Comparison of ENCODE assay signal across 8 cellular contexts in genomic region chr12:53625946-53626701, GRCh38. TPM values are rescaled to one million over a fixed set of nuclear protein-coding genes. Genes with fewer than 3 reads are reported as not detected.
DNase-seq lines count a peak whose midpoint lies in the region; ATAC-seq, FAIRE-seq and TF ChIP-seq lines count a peak whose summit lies in the region.

TSS of gene ATF7 (minus strand) at chr12:53626382. CDS start at chr12:53601000, 25,382 bp downstream.

- in situ Hi-C loops in HepG2 (cut with HindIII; ENCODE audit: extremely low pct_ligation_motif_present, low pct_unique_long_range_greater_than_20kb), result loop anchor here (5.0 kb wide), 1 partner anchor 51 kb away; the partner anchor contains the start of gene ATP5MC2

- H3K27me3 ChIP-seq in HepG2 (ENCODE audit: control insufficient read depth in 1 of 2, insufficient read depth in 2 of 2, low read length in 2 of 2), result no peaks in the 10 kb centered on the region; a peak in 1 of 5 replicates

- H3K36me3 ChIP-seq in HepG2 (replicated peaks in 1 of 2; ENCODE audit: control insufficient read depth in 1 of 2, insufficient read depth in 2 of 2, low read length in 2 of 2), result no peaks in the 10 kb centered on the region

- peak within 1 kb of the TSS; percentile 71 for H2AFZ ChIP-seq in HepG2 (ENCODE audit: low read length)

- peak within 1 kb of the TSS; percentile 96 for H3K4me2 ChIP-seq in HepG2 (ENCODE audit: low read depth, low read length)

- intact Hi-C loops in CD14-positive monocyte (cut with micrococcal nuclease) (loop anchor here (2.0 to 10.0 kb wide), 3 partner anchors 49 kb away; partner anchors contain the start of gene ATP5MC2 (in 1 of the 2)), HepG2 (cut with micrococcal nuclease; ENCODE audit: unreplicated experiment) (loop anchor here (1.0 kb wide), 1 partner anchor 50 kb away; the partner anchor contains the start of gene ATP5MC2)

- peak within 1 kb of the TSS; percentile 91 to 100 (median 98) for H3K27ac Mint-ChIP-seq in CD14-positive monocyte

- under 1% methylated on average over 34 of the region's 48 CpGs for WGBS in HepG2 (ENCODE audit: low lambda C conversion rate)

- CTCF ChIA-PET in HepG2 (lab: Yijun Ruan, JAX; ENCODE audit: low intra/inter-chr PET ratio, low total read pairs), result interaction anchor here (1.2 kb wide), 1 partner anchor 50 kb away, joined by 3 read pairs; the partner anchor contains the start of gene ATP5MC2

- H3K4me1 ChIP-seq in HepG2 (ENCODE audit: insufficient read depth, low read length), result peaks cover 28% of the 10 kb centered on the region

- ATAC-seq in GM19397 (IDR thresholded peaks at IDR 0.05; ENCODE audit: unreplicated experiment) (peak; percentile 94), HG03571 (IDR thresholded peaks at IDR 0.05; ENCODE audit: unreplicated experiment) (peak; percentile 93), HepG2 (peak; percentile 97)

- FAIRE-seq in HepG2 (lab: Jason Lieb, UNC), result peak; percentile 4

- H3K4me1 Mint-ChIP-seq in CD14-positive monocyte, result peaks cover 47% of the 10 kb centered on the region

- peaks cover 45% of the 10 kb centered on the region for H3K79me2 ChIP-seq in HepG2 (ENCODE audit: insufficient read depth, low read length)

- peaks cover 1 to 12% of the 10 kb centered on the region in 2 donors for H3K36me3 Mint-ChIP-seq in CD14-positive monocyte

- DNase-seq in CD14-positive monocyte (ENCODE audit: low spot score) (peak; percentile 97), NCI-H82 (lab: John Stamatoyannopoulos, UW) (peak; percentile 99), dermis microvascular lymphatic vessel endothelial cell (ENCODE audit: low read depth in 2 of 2) (peak; percentile 93 to 99), HepG2 (ENCODE audit: low spot score) (peak; percentile 92)
- DNase-seq in activated CD4-positive, alpha-beta T cell treated with anti-CD3 and anti-CD28 coated beads, Interleukin-2, amount 50 U/mL, for 48 hours, result peak; percentile 99
- peak; percentile 99 for DNase-seq in stimulated activated CD4-positive, alpha-beta T cell treated with anti-CD3 and anti-CD28 coated beads, Interleukin-4, amount 100 ng/mL, for 1 hour

- peak within 1 kb of the TSS; percentile 85 to 95 (median 92) for H3K4me3 ChIP-seq in HepG2 (replicated peaks in 1 of 3; ENCODE audit: insufficient read depth in 1 of 3, low read depth in 2 of 3, low read length in 3 of 3)

- H4K20me1 ChIP-seq in HepG2 (ENCODE audit: insufficient read depth, low read length), result no peaks in the 10 kb centered on the region

- H3K9ac ChIP-seq in HepG2 (ENCODE audit: insufficient read depth, low read depth, low read length), result peak within 1 kb of the TSS; percentile 89

- peak; percentile 75 to 81 for TF ChIP-seq POLR2A in HepG2 (IDR thresholded peaks at IDR 0.05; ENCODE audit: insufficient read depth in 1 of 2, low read depth in 2 of 2, low read length in 2 of 2)

- peaks cover 0 to 2% (median 1%) of the 10 kb centered on the region in 3 donors for H3K27me3 Mint-ChIP-seq in CD14-positive monocyte (ENCODE audit: low read depth in 3 of 3)

- TSS peak; percentile 63 for BruUV-seq in HepG2 (replicated peaks; lab: Mats Ljungman, UMichigan)

- H3K4me3 Mint-ChIP-seq in CD14-positive monocyte, result peak within 1 kb of the TSS; percentile 91 to 98

- H3K9me3 ChIP-seq in HepG2 (ENCODE audit: low read length), result no peaks in the 10 kb centered on the region

- POLR2A ChIA-PET in HepG2 (lab: Yijun Ruan, JAX), result interaction anchor here (1.0 to 3.0 kb wide), 11 partner anchors 10 to 125 kb away, joined by 3 to 31 read pairs (median 6); partner anchors contain the start of genes ATP5MC2 and TARBP2

- peak in 1 of 2 experiments; percentile 42; a peak in 2 of 4 replicates for TF ChIP-seq EP300 in HepG2 (IDR thresholded peaks at IDR 0.05; ENCODE audit: low read depth in 2 of 2, low read length in 2 of 2)
- TF ChIP-seq EP300 in HepG2 (CRISPR knock-in tag; IDR thresholded peaks at IDR 0.05; ENCODE audit: borderline replicate concordance), result peak; percentile 31; the same call in 1 of the 2 replicates

- TF ChIP-seq CTCF in CD14-positive monocyte (IDR thresholded peaks at IDR 0.05) (no peak), HepG2 (CRISPR knock-in tag; IDR thresholded peaks at IDR 0.05) (peak; percentile 22; the same call in 1 of the 2 replicates)

- TF ChIP-seq RAD21 in HepG2 (CRISPR knock-in tag; IDR thresholded peaks at IDR 0.05), result no peak; the same call in 1 of the 2 replicates

- H3K9me3 Mint-ChIP-seq in CD14-positive monocyte, result peaks cover 0 to 3% (median 0%) of the 10 kb centered on the region in 7 donors

- H3K27ac ChIP-seq in HepG2 (ENCODE audit: extremely low read length, insufficient read depth, low read length), result peak within 1 kb of the TSS; percentile 88

TF ChIP-seq in HepG2, 621 proteins besides CTCF, POLR2A, EP300 and RAD21 (continues in another document):
- TF ChIP-seq ZNF280B (CRISPR knock-in tag; IDR thresholded peaks at IDR 0.05; ENCODE audit: borderline replicate concordance) (peak; percentile 84; the same call in 1 of the 2 replicates), SRY (CRISPR knock-in tag; IDR thresholded peaks at IDR 0.05) (peak; percentile 95; the same call in 1 of the 2 replicates), ZNF18 (CRISPR knock-in tag; IDR thresholded peaks at IDR 0.05; ENCODE audit: insufficient replicate concordance) (peak; percentile 64), SPEN (CRISPR knock-in tag; IDR thresholded peaks at IDR 0.05; ENCODE audit: low read depth) (peak; percentile 89), SRSF4 (IDR thresholded peaks at IDR 0.05; ENCODE audit: low read depth, low read length, poor library complexity, severe bottlenecking) (no peak), ZSCAN30 (CRISPR knock-in tag; IDR thresholded peaks at IDR 0.05) (no peak), ZBTB14 (CRISPR knock-in tag; IDR thresholded peaks at IDR 0.05) (no peak), MEIS1 (CRISPR knock-in tag; IDR thresholded peaks at IDR 0.05; ENCODE audit: borderline replicate concordance) (peak; percentile 78; the same call in 1 of the 2 replicates)

RNA-seq across cellular contexts. Expression of gene ATF7, which starts in this region (rescaled TPM):
- polyA plus RNA-seq in CD14-positive monocyte, result 10 to 100 TPM; 21.7 to 24.4 TPM
- 8.6 and 10.2 TPM in 2 replicates for total RNA-seq in dermis microvascular lymphatic vessel endothelial cell
- total RNA-seq in HepG2 (2016; rRNA removed; fragmentation: Illumina TruSeq; extraction: Trizol), result 9.6 and 11.3 TPM in 2 replicates
- total RNA-seq in HepG2 (2016; cell fraction: cytosol; rRNA removed; fragmentation: Illumina TruSeq; extraction: Trizol; ENCODE audit: low read depth), result 5.4 and 5.9 TPM in 2 replicates
- 10.1 and 12.2 TPM in 2 replicates for total RNA-seq in HepG2 (2016; cell fraction: insoluble cytoplasmic fraction; rRNA removed; fragmentation: Illumina TruSeq; extraction: Trizol)
- 8.6 and 10.1 TPM in 2 replicates for total RNA-seq in HepG2 (2016; cell fraction: membrane; rRNA removed; fragmentation: Illumina TruSeq; extraction: Trizol)
- total RNA-seq in HepG2 (2016; cell fraction: nucleus; rRNA removed; fragmentation: Illumina TruSeq; extraction: Trizol), result 11.5 and 13.0 TPM in 2 replicates
- 14.0 and 16.2 TPM in 2 replicates for polyA plus RNA-seq in HepG2 (2011; rRNA removed)
- polyA plus RNA-seq in HepG2 (2011; cell fraction: cytosol; rRNA removed), result 8.1 and 10.9 TPM in 2 replicates
- 19.1 and 23.0 TPM in 2 replicates for polyA plus RNA-seq in HepG2 (2011; cell fraction: nucleus; rRNA removed)
- polyA plus RNA-seq in HepG2 (2012), result 10.2 and 12.7 TPM in 2 replicates
- 6.6 and 8.4 TPM in 2 replicates for polyA plus RNA-seq in HepG2 (2016; cell fraction: cytosol; fragmentation: Illumina TruSeq; extraction: Trizol; ENCODE audit: low read depth)
- 24.5 and 24.8 TPM in 2 replicates for polyA plus RNA-seq in HepG2 (2016; cell fraction: insoluble cytoplasmic fraction; fragmentation: Illumina TruSeq; extraction: Trizol; ENCODE audit: low read depth)
- 8.8 and 10.2 TPM in 2 replicates for polyA plus RNA-seq in HepG2 (2016; cell fraction: membrane; fragmentation: Illumina TruSeq; extraction: Trizol; ENCODE audit: low read depth)
- 23.1 and 23.3 TPM in 2 replicates for polyA plus RNA-seq in HepG2 (2016; cell fraction: nucleus; fragmentation: Illumina TruSeq; extraction: Trizol; ENCODE audit: insufficient read depth, low read depth)
- polyA minus RNA-seq in HepG2 (2011; rRNA and poly(A)+ RNA removed; ENCODE audit: low replicate concordance), result 25.8 and 31.9 TPM in 2 replicates
- polyA minus RNA-seq in HepG2 (2011; cell fraction: cytosol; rRNA and poly(A)+ RNA removed), result 11.3 and 15.8 TPM in 2 replicates
- 21.9 and 32.6 TPM in 2 replicates for polyA minus RNA-seq in HepG2 (2011; cell fraction: nucleus; rRNA and poly(A)+ RNA removed)

Comparison
In these comparisons a context has a peak if more than half of its experiments do, and no peak if none do; other contexts are left out.
1. Peak in every context shown above with its lines: DNase-seq, ATAC-seq, H3K4me3 ChIP-seq and H3K27ac ChIP-seq.